In the genomic region with DNA sequence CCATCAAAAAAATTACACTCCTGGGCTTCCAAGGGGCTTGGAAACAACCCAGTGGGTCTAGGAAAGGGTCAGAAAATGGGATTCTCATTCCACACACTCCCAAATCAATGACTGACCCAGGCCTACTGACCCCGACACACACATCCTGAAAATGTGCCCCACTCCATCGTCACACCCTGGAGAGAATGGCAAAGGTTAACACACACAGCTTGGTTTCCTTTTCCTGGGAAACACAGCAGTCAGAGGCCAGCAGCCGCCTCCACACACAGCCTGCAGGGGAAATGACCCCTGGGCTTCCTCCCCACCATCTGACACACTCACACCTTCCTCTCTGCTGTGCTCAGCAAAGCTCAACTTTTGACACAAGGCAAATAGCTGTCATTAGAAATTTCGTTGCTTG, we compare ENCODE assay signal across 1 cellular context.
TF ChIP-seq lines count a peak whose summit lies in the region.

No MANE protein-coding gene starts in this region.

TF ChIP-seq in SK-N-SH treated with all-trans-retinoic acid at 6 μM for 48 hours, 23 proteins besides CTCF, POLR2A, EP300 and RAD21 (continued from another document):
- TF ChIP-seq, protein P1, sequence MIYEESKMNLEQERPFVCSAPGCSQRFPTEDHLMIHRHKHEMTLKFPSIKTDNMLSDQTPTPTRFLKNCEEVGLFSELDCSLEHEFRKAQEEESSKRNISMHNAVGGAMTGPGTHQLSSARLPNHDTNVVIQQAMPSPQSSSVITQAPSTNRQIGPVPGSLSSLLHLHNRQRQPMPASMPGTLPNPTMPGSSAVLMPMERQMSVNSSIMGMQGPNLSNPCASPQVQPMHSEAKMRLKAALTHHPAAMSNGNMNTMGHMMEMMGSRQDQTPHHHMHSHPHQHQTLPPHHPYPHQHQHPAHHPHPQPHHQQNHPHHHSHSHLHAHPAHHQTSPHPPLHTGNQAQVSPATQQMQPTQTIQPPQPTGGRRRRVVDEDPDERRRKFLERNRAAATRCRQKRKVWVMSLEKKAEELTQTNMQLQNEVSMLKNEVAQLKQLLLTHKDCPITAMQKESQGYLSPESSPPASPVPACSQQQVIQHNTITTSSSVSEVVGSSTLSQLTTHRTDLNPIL (CRISPR knock-in tag; IDR thresholded peaks at IDR 0.05; ENCODE audit: low read depth) = no peak
- TF ChIP-seq, protein P2, sequence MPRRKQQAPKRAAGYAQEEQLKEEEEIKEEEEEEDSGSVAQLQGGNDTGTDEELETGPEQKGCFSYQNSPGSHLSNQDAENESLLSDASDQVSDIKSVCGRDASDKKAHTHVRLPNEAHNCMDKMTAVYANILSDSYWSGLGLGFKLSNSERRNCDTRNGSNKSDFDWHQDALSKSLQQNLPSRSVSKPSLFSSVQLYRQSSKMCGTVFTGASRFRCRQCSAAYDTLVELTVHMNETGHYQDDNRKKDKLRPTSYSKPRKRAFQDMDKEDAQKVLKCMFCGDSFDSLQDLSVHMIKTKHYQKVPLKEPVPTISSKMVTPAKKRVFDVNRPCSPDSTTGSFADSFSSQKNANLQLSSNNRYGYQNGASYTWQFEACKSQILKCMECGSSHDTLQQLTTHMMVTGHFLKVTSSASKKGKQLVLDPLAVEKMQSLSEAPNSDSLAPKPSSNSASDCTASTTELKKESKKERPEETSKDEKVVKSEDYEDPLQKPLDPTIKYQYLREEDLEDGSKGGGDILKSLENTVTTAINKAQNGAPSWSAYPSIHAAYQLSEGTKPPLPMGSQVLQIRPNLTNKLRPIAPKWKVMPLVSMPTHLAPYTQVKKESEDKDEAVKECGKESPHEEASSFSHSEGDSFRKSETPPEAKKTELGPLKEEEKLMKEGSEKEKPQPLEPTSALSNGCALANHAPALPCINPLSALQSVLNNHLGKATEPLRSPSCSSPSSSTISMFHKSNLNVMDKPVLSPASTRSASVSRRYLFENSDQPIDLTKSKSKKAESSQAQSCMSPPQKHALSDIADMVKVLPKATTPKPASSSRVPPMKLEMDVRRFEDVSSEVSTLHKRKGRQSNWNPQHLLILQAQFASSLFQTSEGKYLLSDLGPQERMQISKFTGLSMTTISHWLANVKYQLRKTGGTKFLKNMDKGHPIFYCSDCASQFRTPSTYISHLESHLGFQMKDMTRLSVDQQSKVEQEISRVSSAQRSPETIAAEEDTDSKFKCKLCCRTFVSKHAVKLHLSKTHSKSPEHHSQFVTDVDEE (CRISPR knock-in tag; IDR thresholded peaks at IDR 0.05) = no peak
- no peak for TF ChIP-seq RARB (CRISPR knock-in tag; IDR thresholded peaks at IDR 0.05)
- no peak for TF ChIP-seq GLIS3 (CRISPR knock-in tag; IDR thresholded peaks at IDR 0.05)
- TF ChIP-seq ZFP3 (CRISPR knock-in tag; IDR thresholded peaks at IDR 0.05) = no peak
- no peak for TF ChIP-seq ZNF8 (CRISPR knock-in tag; IDR thresholded peaks at IDR 0.05)
- TF ChIP-seq ISL1 (CRISPR knock-in tag; IDR thresholded peaks at IDR 0.05) = no peak
- TF ChIP-seq TCF4 (CRISPR knock-in tag; IDR thresholded peaks at IDR 0.05; ENCODE audit: borderline replicate concordance) = no peak
- TF ChIP-seq ZFP30 (CRISPR knock-in tag; IDR thresholded peaks at IDR 0.05) = no peak
- no peak for TF ChIP-seq PPARA (CRISPR knock-in tag; IDR thresholded peaks at IDR 0.05; ENCODE audit: borderline replicate concordance)
